9 cellular contexts compared by ENCODE assay signal in genomic region chr11:73982990-73983763, GRCh38. TPM values are rescaled to one million over a fixed set of nuclear protein-coding genes. Genes with fewer than 3 reads are reported as not detected.
DNase-seq lines count a peak whose midpoint lies in the region; ATAC-seq, FAIRE-seq and TF ChIP-seq lines count a peak whose summit lies in the region.
"Had no signal": no experiment of that assay in that cellular context is flagged by ENCODE, and none has a peak within 500 bp of the region (broad histone marks: within the 10 kb centered on the region; RNA-seq: fewer than 3 reads in every experiment).

No MANE protein-coding gene starts in this region.

- DNase-seq in AG09319 (ENCODE audit: extremely low read depth, low read depth) (peak; percentile 47), NCI-H345 (lab: John Stamatoyannopoulos, UW) (peak; percentile 96), cerebellar cortex (ENCODE audit: low spot score) (peak; percentile 90), kidney (peak; percentile 97)
- peak; percentile 86 for DNase-seq in activated CD4-positive, CD25-positive, alpha-beta regulatory T cell treated with anti-CD3 and anti-CD28 coated beads, Interleukin-2, amount 50 U/mL, for 16 hours (ENCODE audit: low read depth, low spot score)
- DNase-seq in stimulated activated CD4-positive, alpha-beta T cell treated with anti-CD3 and anti-CD28 coated beads, Interleukin-12 subunit alpha, Interleukin-12 subunit beta, amount 100 ng/mL, for 48 hours (ENCODE audit: low read depth in 2 of 3, low spot score in 1 of 3), result peak; percentile 82 to 93 (median 91)

- H3K4me3 ChIP-seq in kidney (ENCODE audit: low read length in 2 of 2), result peak overlapping the region; percentile 59 to 93

- ATAC-seq in GM19025 (IDR thresholded peaks at IDR 0.05; ENCODE audit: low read depth, unreplicated experiment) (peak; percentile 62), HG03196 (IDR thresholded peaks at IDR 0.05; ENCODE audit: unreplicated experiment) (peak; percentile 67)

- TF ChIP-seq CTCF in AG09319 (IDR thresholded peaks at IDR 0.05; ENCODE audit: low read depth, low read length), result no peak
- no peak for TF ChIP-seq CTCF in kidney (IDR thresholded peaks at IDR 0.05; ENCODE audit: borderline replicate concordance, extremely low read depth, insufficient read depth)

- peak overlapping the region; percentile 67 to 93 for H3K27ac ChIP-seq in kidney (ENCODE audit: low read depth in 2 of 2, low read length in 2 of 2)

- peak overlapping the region in 1 of 2 donors; percentile 86 for H3K9ac ChIP-seq in kidney (ENCODE audit: low read length in 2 of 2)

- no peak for FAIRE-seq in kidney (lab: Jason Lieb, UNC)

- H3K4me1 ChIP-seq in kidney (ENCODE audit: control insufficient read depth in 1 of 2, insufficient read depth in 1 of 2, low read depth in 1 of 2, low read length in 2 of 2), result peaks cover 6 to 9% of the 10 kb centered on the region in 2 donors

- no peaks in the 10 kb centered on the region for H3K9me3 ChIP-seq in kidney (ENCODE audit: control insufficient read depth in 1 of 2, low read length in 2 of 2)

- no peaks in the 10 kb centered on the region for H3K36me3 ChIP-seq in kidney (ENCODE audit: control insufficient read depth in 1 of 2, insufficient read depth in 2 of 2, low read length in 2 of 2)

- intact Hi-C loops in kidney (cut with DNase I), result no loop called here

RNA-seq across cellular contexts. Expression of gene UCP2, which starts 0.5 kb away (rescaled TPM):
- 104 TPM for total RNA-seq in kidney
- 36.4 TPM for polyA plus RNA-seq in kidney (ENCODE audit: insufficient read depth, low read depth, low replicate concordance)
- total RNA-seq: HT1080 had no signal

RNA-seq across cellular contexts. Expression of gene UCP3, which starts 25.7 kb away (rescaled TPM):
- total RNA-seq in kidney, result 4.0 TPM
- 0.28 TPM for polyA plus RNA-seq in kidney (ENCODE audit: insufficient read depth, low read depth, low replicate concordance)

RNA-seq across cellular contexts. Expression of gene DNAJB13, which starts 32.4 kb away (rescaled TPM):
- 4.3 TPM for total RNA-seq in kidney
- polyA plus RNA-seq in kidney (ENCODE audit: insufficient read depth, low read depth, low replicate concordance), result 1.5 TPM

Comparison
In these comparisons a context has a peak if more than half of its experiments do, and no peak if none do; other contexts are left out.
1. Peak in every context shown above with its lines: DNase-seq, ATAC-seq, H3K4me3 ChIP-seq and H3K27ac ChIP-seq.
2. DNase-seq: peak in every context shown above with its lines; median percentile 97 in kidney; 96 in NCI-H345; 91 in stimulated activated CD4-positive, alpha-beta T cell treated with anti-CD3 and anti-CD28 coated beads, Interleukin-12 subunit alpha, Interleukin-12 subunit beta, amount 100 ng/mL, for 48 hours; 90 in cerebellar cortex; 86 in activated CD4-positive, CD25-positive, alpha-beta regulatory T cell treated with anti-CD3 and anti-CD28 coated beads, Interleukin-2, amount 50 U/mL, for 16 hours; 47 in AG09319.